In the genomic region with DNA sequence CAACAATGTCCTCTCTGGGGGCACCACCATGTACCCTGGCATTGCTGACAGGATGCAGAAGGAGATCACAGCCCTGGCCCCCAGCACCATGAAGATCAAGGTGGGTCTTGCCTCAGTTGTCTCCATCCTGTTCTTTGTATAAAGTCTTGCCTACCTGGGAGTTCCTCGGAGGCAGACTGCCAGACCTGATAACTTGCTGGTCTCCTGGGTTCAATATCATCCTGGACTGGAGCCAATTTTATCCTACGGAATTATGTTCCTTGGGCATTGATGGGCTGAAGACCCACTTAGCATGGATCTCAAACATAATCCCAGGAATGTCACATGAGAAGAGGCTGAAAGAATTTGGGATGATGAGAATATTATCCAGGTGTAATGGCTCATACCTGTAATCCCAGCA, we compare ENCODE assay signal across 21 cellular contexts. TPM values are rescaled to one million over a fixed set of nuclear protein-coding genes. Genes with fewer than 3 reads are reported as not detected.
DNase-seq lines count a peak whose midpoint lies in the region; ATAC-seq and TF ChIP-seq lines count a peak whose summit lies in the region.
"Had no signal": no experiment of that assay in that cellular context is flagged by ENCODE, and none has a peak within 500 bp of the region (broad histone marks: within the 10 kb centered on the region; RNA-seq: fewer than 3 reads in every experiment).

No MANE protein-coding gene starts in this region.

- TF ChIP-seq POLR2A in esophagus muscularis mucosa (IDR thresholded peaks at IDR 0.05; ENCODE audit: low read depth) = no peak
- no peak for TF ChIP-seq POLR2A in thyroid gland (IDR thresholded peaks at IDR 0.05)

- H3K36me3 ChIP-seq in esophagus muscularis mucosa = peaks cover 0 to 78% (median 60%) of the 10 kb centered on the region in 4 donors
- H3K36me3 ChIP-seq in rectal smooth muscle tissue (ENCODE audit: control insufficient read depth, insufficient read depth, low read length) = peaks cover 29% of the 10 kb centered on the region
- H3K36me3 ChIP-seq in thyroid gland = no peaks in the 10 kb centered on the region
- H3K36me3 ChIP-seq: BLaER1 treated with 17β-estradiol and CSF1 and Interleukin-3, amounts not matched to agents 10 nM and 100 nM; HAP-1 had no signal

- ATAC-seq in GM18861 (IDR thresholded peaks at IDR 0.05; ENCODE audit: unreplicated experiment) = no peak
- no peak for ATAC-seq in GM21619 (IDR thresholded peaks at IDR 0.05; ENCODE audit: unreplicated experiment)
- ATAC-seq: CD8-positive, alpha-beta T cell; GM12878 had no signal

- no peak overlapping the region for H3K4me3 ChIP-seq in esophagus muscularis mucosa
- H3K4me3 ChIP-seq in rectal smooth muscle tissue (ENCODE audit: low read length) = no peak overlapping the region
- no peak overlapping the region for H3K4me3 ChIP-seq in thyroid gland (replicated peaks in 1 of 3)
- H3K4me3 ChIP-seq: BLaER1 treated with 17β-estradiol and CSF1 and Interleukin-3, amounts not matched to agents 10 nM and 100 nM; GM12878; GM23248; HAP-1 had no signal

- H3K27me3 ChIP-seq in esophagus muscularis mucosa (no peaks in the 10 kb centered on the region), rectal smooth muscle tissue (ENCODE audit: control insufficient read depth, insufficient read depth, low read length) (no peaks in the 10 kb centered on the region), thyroid gland (no peaks in the 10 kb centered on the region)
- H3K27me3 ChIP-seq: BLaER1 treated with 17β-estradiol and CSF1 and Interleukin-3, amounts not matched to agents 10 nM and 100 nM had no signal

- DNase-seq in activated CD8-positive, alpha-beta memory T cell treated with anti-CD3 and anti-CD28 coated beads, Interleukin-2, amount 50 U/mL, for 48 hours = peak; percentile 35
- no peak for DNase-seq in activated CD8-positive, alpha-beta memory T cell treated with anti-CD3 and anti-CD28 coated beads for 24 hours
- DNase-seq in esophagus muscularis mucosa (ENCODE audit: extremely low spot score) = no peak
- no peak for DNase-seq in thyroid gland
- DNase-seq: CD8-positive, alpha-beta T cell; COR-L47; DMS 273 treated with DMSO at 0.1 percent for 48 hours; DMS53; DND-41; EL; GM23248; IMR-90 had no signal

- no peaks in the 10 kb centered on the region for H3K9me3 ChIP-seq in esophagus muscularis mucosa
- H3K9me3 ChIP-seq in thyroid gland = no peaks in the 10 kb centered on the region
- H3K9me3 ChIP-seq: HAP-1 had no signal

- H3K9ac ChIP-seq in rectal smooth muscle tissue (ENCODE audit: low read length) = no peak overlapping the region
- H3K9ac ChIP-seq: BLaER1 treated with 17β-estradiol and CSF1 and Interleukin-3, amounts not matched to agents 10 nM and 100 nM; GM23248 had no signal

- H3K27ac ChIP-seq in esophagus muscularis mucosa (replicated peaks in 1 of 4) (peak overlapping the region; percentile 38 to 67 (median 52)), rectal smooth muscle tissue (ENCODE audit: low read depth, low read length) (peak overlapping the region; percentile 60), thyroid gland (no peak overlapping the region)
- H3K27ac ChIP-seq: 22Rv1; BLaER1 treated with 17β-estradiol and CSF1 and Interleukin-3, amounts not matched to agents 10 nM and 100 nM; GM23248 had no signal

- H3K4me1 ChIP-seq in esophagus muscularis mucosa (peaks cover 0 to 11% (median 3%) of the 10 kb centered on the region in 4 donors), rectal smooth muscle tissue (ENCODE audit: control insufficient read depth, insufficient read depth, low read length) (no peaks in the 10 kb centered on the region), thyroid gland (no peaks in the 10 kb centered on the region)
- H3K4me1 ChIP-seq: HAP-1 had no signal

- intact Hi-C loops in esophagus muscularis mucosa (cut with DNase I) (no loop called here), thyroid gland (cut with DNase I) (no loop called here)

- TF ChIP-seq CTCF in esophagus muscularis mucosa (IDR thresholded peaks at IDR 0.05) (no peak), thyroid gland (IDR thresholded peaks at IDR 0.05) (no peak)

- no peak for TF ChIP-seq EP300 in esophagus muscularis mucosa (IDR thresholded peaks at IDR 0.05)

- WGBS in esophagus muscularis mucosa = 35% methylated on average over 2 of the region's 2 CpGs
- 38 to 44% methylated on average over 2 of the region's 2 CpGs for WGBS in thyroid gland, 2 donors

RNA-seq across cellular contexts. Expression of a gene that starts 10.0 kb away (rescaled TPM):
- total RNA-seq in esophagus muscularis mucosa (10 to 100 TPM; 31.6 to 50.7 (median 36.6) TPM), thyroid gland (10 to 100 TPM; 41.8 to 65.8 (median 46.9) TPM)

RNA-seq across cellular contexts. Expression of a gene that starts 23.9 kb away (rescaled TPM):
- total RNA-seq in esophagus muscularis mucosa (1,000 to 10,000 TPM; 4,013 to 8,538 (median 5,633) TPM), thyroid gland (10 to 100 TPM in 1 of 4 donors, 1 to 10 TPM in 3; 1.5 to 24.4 (median 2.3) TPM)
- total RNA-seq: CD8-positive, alpha-beta T cell; G401; GM23248; H4 had no signal

Comparison
In these comparisons a context has a peak if more than half of its experiments do, and no peak if none do; other contexts are left out.
1. H3K27ac ChIP-seq: peak in esophagus muscularis mucosa (4 of 4) and rectal smooth muscle tissue (single experiment); none in thyroid gland (0 of 3).
2. RNA of a gene that starts 23.9 kb away (total RNA-seq): 4,013 to 8,538 TPM in esophagus muscularis mucosa; 1.5 to 24.4 TPM in thyroid gland; every median in the first group is over 100 times any median in the second.